Comparison of ENCODE assay signal across 16 cellular contexts in the genomic region with DNA sequence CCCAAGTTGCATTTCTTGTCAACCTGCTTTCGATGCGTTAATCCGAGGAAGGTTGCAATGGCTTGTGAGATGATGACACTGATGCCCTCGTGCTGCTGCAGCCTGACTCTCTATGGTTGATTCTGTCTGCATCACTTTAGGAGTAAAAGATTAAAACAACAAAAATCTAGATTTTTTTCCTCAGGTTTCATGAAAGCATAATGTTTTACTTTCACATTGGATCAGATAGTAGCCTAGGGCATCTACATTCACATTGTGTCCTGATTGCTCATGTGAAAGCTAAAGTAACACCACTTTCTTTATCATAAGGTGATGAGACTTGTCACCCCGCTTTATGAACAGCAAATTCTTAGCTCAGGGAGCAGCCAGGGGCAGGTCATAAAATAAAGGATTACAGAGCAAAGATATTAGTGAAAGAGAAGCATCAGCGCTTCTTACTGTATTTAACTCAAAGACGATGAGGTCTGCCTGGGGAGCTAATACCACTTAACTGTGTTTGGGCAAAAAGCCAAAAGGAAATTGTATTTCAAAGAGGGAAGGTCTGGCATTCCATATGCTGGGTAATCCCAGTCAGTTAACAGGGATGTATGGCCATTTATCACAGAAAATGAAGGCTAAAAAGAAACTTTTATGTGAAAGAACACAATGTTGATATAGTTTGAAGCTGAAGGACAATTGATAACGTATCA.
DNase-seq lines count a peak whose midpoint lies in the region; ATAC-seq lines count a peak whose summit lies in the region.
"Had no signal": no experiment of that assay in that cellular context is flagged by ENCODE, and none has a peak within 500 bp of the region (broad histone marks: within the 10 kb centered on the region; RNA-seq: fewer than 3 reads in every experiment).

No MANE protein-coding gene starts in this region.

- H3K79me1 ChIP-seq in mesenchymal stem cell (replicated peaks; ENCODE audit: low read length, poor library complexity, severe bottlenecking) = peaks cover 11% of the 10 kb centered on the region

- WGBS in mesenchymal stem cell = 64% methylated on average over 6 of the region's 8 CpGs

- H2BK120ac ChIP-seq in mesenchymal stem cell (ENCODE audit: low read depth, low read length) = peak overlapping the region; percentile 61

- no peak overlapping the region for H3K14ac ChIP-seq in mesenchymal stem cell (ENCODE audit: low read length in 2 of 2)

- H2BK15ac ChIP-seq in mesenchymal stem cell (ENCODE audit: low read depth, poor library complexity, severe bottlenecking) = no peak overlapping the region

- no peaks in the 10 kb centered on the region for H3K4me1 ChIP-seq in mesenchymal stem cell (ENCODE audit: control insufficient read depth, insufficient read depth, low read depth, low read length)
- H3K4me1 ChIP-seq: adrenal gland, esophagus squamous epithelium, left ventricle myocardium inferior had no signal

- no peak overlapping the region for H2AFZ ChIP-seq in mesenchymal stem cell (ENCODE audit: low read depth, low read length)

- no peaks in the 10 kb centered on the region for H3K27me3 ChIP-seq in mesenchymal stem cell (ENCODE audit: control insufficient read depth in 1 of 2, insufficient read depth in 1 of 2, low read length in 2 of 2)
- H3K27me3 ChIP-seq: adrenal gland, esophagus squamous epithelium had no signal

- no peak overlapping the region for H2BK5ac ChIP-seq in mesenchymal stem cell (ENCODE audit: low read depth, low read length, poor library complexity, severe bottlenecking)

- ATAC-seq in HG03280 (IDR thresholded peaks at IDR 0.05; ENCODE audit: unreplicated experiment) = no peak
- ATAC-seq: K562, natural killer cell, sciatic nerve had no signal

- no peak overlapping the region for H3K9ac ChIP-seq in mesenchymal stem cell (ENCODE audit: low read length)

- no peak overlapping the region for H2AK5ac ChIP-seq in mesenchymal stem cell (ENCODE audit: low read length, severe bottlenecking)

- no peaks in the 10 kb centered on the region for H3K36me3 ChIP-seq in mesenchymal stem cell (ENCODE audit: control insufficient read depth in 1 of 2, insufficient read depth in 2 of 2, low read depth in 1 of 2, low read length in 2 of 2)
- H3K36me3 ChIP-seq: adrenal gland, esophagus squamous epithelium, left ventricle myocardium inferior had no signal

- no peak overlapping the region for H3K18ac ChIP-seq in mesenchymal stem cell (ENCODE audit: low read depth in 1 of 2, low read length in 2 of 2)

- no peak overlapping the region for H3K4me2 ChIP-seq in mesenchymal stem cell (ENCODE audit: low read length, poor library complexity, severe bottlenecking)

- no peak overlapping the region for H3K27ac ChIP-seq in mesenchymal stem cell (ENCODE audit: low read length, poor library complexity, severe bottlenecking)
- H3K27ac ChIP-seq: adrenal gland, esophagus squamous epithelium, left ventricle myocardium inferior had no signal

- no peak overlapping the region for H4K91ac ChIP-seq in mesenchymal stem cell (ENCODE audit: low read length)

- H3K23ac ChIP-seq in mesenchymal stem cell (ENCODE audit: low read length in 2 of 2) = no peak overlapping the region

- DNase-seq in DMS79 (lab: John Stamatoyannopoulos, UW) (peak; percentile 66), NCI-H1694 treated with DMSO at 0.1 percent for 48 hours (lab: John Stamatoyannopoulos, UW) (peak; percentile 63), NCI-H82 treated with DMSO at 0.1 percent for 48 hours (lab: John Stamatoyannopoulos, UW; ENCODE audit: unreplicated experiment) (peak; percentile 99), mesenchymal stem cell (peak; percentile 64), HK-2 (ENCODE audit: unreplicated experiment) (no peak), NOMO-1 (lab: John Stamatoyannopoulos, UW; ENCODE audit: unreplicated experiment in 2 of 2) (no peak), RPMI8226 (no peak)
- DNase-seq: adrenal gland; EL; esophagus squamous epithelium; left ventricle myocardium inferior; natural killer cell; stimulated activated naive CD4-positive, alpha-beta T cell had no signal

- H3K9me3 ChIP-seq in mesenchymal stem cell (ENCODE audit: control insufficient read depth, low read length) = no peaks in the 10 kb centered on the region
- H3K9me3 ChIP-seq: adrenal gland, esophagus squamous epithelium had no signal

- no peak overlapping the region for H3K4ac ChIP-seq in mesenchymal stem cell (ENCODE audit: low read depth in 1 of 2, low read length in 2 of 2)

- no peak overlapping the region for H2BK12ac ChIP-seq in mesenchymal stem cell (ENCODE audit: low read length in 2 of 2)

- peak overlapping the region in 1 of 2 experiments; percentile 23 for H3K4me3 ChIP-seq in mesenchymal stem cell (ENCODE audit: insufficient read depth in 1 of 2, low read depth in 1 of 2, low read length in 2 of 2)
- H3K4me3 ChIP-seq: adrenal gland, esophagus squamous epithelium, K562, left ventricle myocardium inferior had no signal

- no peak overlapping the region for H4K8ac ChIP-seq in mesenchymal stem cell (ENCODE audit: low read length)

Comparison
In these comparisons a context has a peak if more than half of its experiments do, and no peak if none do; other contexts are left out.
1. DNase-seq: peak in DMS79 (single experiment), NCI-H1694 treated with DMSO at 0.1 percent for 48 hours (single experiment), NCI-H82 treated with DMSO at 0.1 percent for 48 hours (single experiment) and mesenchymal stem cell (single experiment); none in HK-2 (single experiment), NOMO-1 (0 of 2) and RPMI8226 (single experiment).